ENCODE assay signal across 16 cellular contexts in genomic region chr1:58997637-58998036, GRCh38.
DNase-seq lines count a peak whose midpoint lies in the region; ATAC-seq, FAIRE-seq and TF ChIP-seq lines count a peak whose summit lies in the region.
"Had no signal": no experiment of that assay in that cellular context is flagged by ENCODE, and none has a peak within 500 bp of the region (broad histone marks: within the 10 kb centered on the region; RNA-seq: fewer than 3 reads in every experiment).

No MANE protein-coding gene starts in this region.

- in situ Hi-C loops in astrocyte of the spinal cord (cut with HindIII; ENCODE audit: low sequenced_read_pairs) = no loop called here

- H3K27ac Mint-ChIP-seq in activated CD4-positive, alpha-beta T cell treated with anti-CD3 and anti-CD28 coated beads, Interleukin-2, amount 10 ng/mL, durations not matched to agents 7 days and 5 days = peak overlapping the region; percentile 3
- no peak overlapping the region for H3K27ac Mint-ChIP-seq in activated CD4-positive, alpha-beta T cell treated with anti-CD3 and anti-CD28 coated beads for 36 hours
- H3K27ac Mint-ChIP-seq: CD4-positive, CD25-positive, alpha-beta regulatory T cell had no signal

- POLR2A ChIA-PET in activated CD4-positive, alpha-beta T cell treated with anti-CD3 and anti-CD28 coated beads, Interleukin-2, amount 10 ng/mL, durations not matched to agents 7 days and 5 days (lab: Charles Lee) = no interaction called here
- POLR2A ChIA-PET in activated CD4-positive, alpha-beta T cell treated with anti-CD3 and anti-CD28 coated beads for 36 hours (lab: Charles Lee) = no interaction called here

- H3K4me1 ChIP-seq in small intestine (ENCODE audit: control insufficient read depth in 2 of 2, insufficient read depth in 1 of 2, low read depth in 1 of 2, low read length in 1 of 2) = no peaks in the 10 kb centered on the region

- H3K4me3 ChIP-seq in astrocyte of the spinal cord (ENCODE audit: low read depth, low read length) (no peak overlapping the region), small intestine (ENCODE audit: low read depth in 1 of 2, low read length in 2 of 2) (no peak overlapping the region)
- H3K4me3 ChIP-seq: K562 had no signal

- FAIRE-seq in small intestine (lab: Jason Lieb, UNC) = no peak
- FAIRE-seq: A204.1 had no signal

- no peaks in the 10 kb centered on the region for H3K9me3 Mint-ChIP-seq in activated CD4-positive, alpha-beta T cell treated with anti-CD3 and anti-CD28 coated beads, Interleukin-2, amount 10 ng/mL, durations not matched to agents 7 days and 5 days
- H3K9me3 Mint-ChIP-seq in activated CD4-positive, alpha-beta T cell treated with anti-CD3 and anti-CD28 coated beads for 36 hours (ENCODE audit: low read depth) = no peaks in the 10 kb centered on the region

- H3K27ac ChIP-seq in small intestine (ENCODE audit: low read depth in 1 of 2, low read length in 1 of 2) = no peak overlapping the region
- H3K27ac ChIP-seq: RWPE1 had no signal

- no peak for ATAC-seq in activated CD4-positive, alpha-beta T cell treated with anti-CD3 and anti-CD28 coated beads for 36 hours
- no peak for ATAC-seq in HG02610 (IDR thresholded peaks at IDR 0.05; ENCODE audit: unreplicated experiment)
- ATAC-seq: K562 had no signal

- H3K4me1 Mint-ChIP-seq in activated CD4-positive, alpha-beta T cell treated with anti-CD3 and anti-CD28 coated beads, Interleukin-2, amount 10 ng/mL, durations not matched to agents 7 days and 5 days = peaks cover 21% of the 10 kb centered on the region
- peaks cover 3% of the 10 kb centered on the region for H3K4me1 Mint-ChIP-seq in activated CD4-positive, alpha-beta T cell treated with anti-CD3 and anti-CD28 coated beads for 36 hours

- no peaks in the 10 kb centered on the region for H3K9me3 ChIP-seq in small intestine (ENCODE audit: control insufficient read depth, low read depth)

- no peaks in the 10 kb centered on the region for H3K36me3 ChIP-seq in small intestine (ENCODE audit: control insufficient read depth in 2 of 2, insufficient read depth in 2 of 2, low read length in 2 of 2)

- intact Hi-C loops in activated CD4-positive, alpha-beta T cell treated with anti-CD3 and anti-CD28 coated beads for 36 hours (cut with DNase I, micrococcal nuclease) = no loop called here

- no peaks in the 10 kb centered on the region for H3K27me3 Mint-ChIP-seq in activated CD4-positive, alpha-beta T cell treated with anti-CD3 and anti-CD28 coated beads, Interleukin-2, amount 10 ng/mL, durations not matched to agents 7 days and 5 days
- H3K27me3 Mint-ChIP-seq in activated CD4-positive, alpha-beta T cell treated with anti-CD3 and anti-CD28 coated beads for 36 hours = no peaks in the 10 kb centered on the region

- no peaks in the 10 kb centered on the region for H3K36me3 Mint-ChIP-seq in activated CD4-positive, alpha-beta T cell treated with anti-CD3 and anti-CD28 coated beads, Interleukin-2, amount 10 ng/mL, durations not matched to agents 7 days and 5 days (ENCODE audit: low read depth)
- H3K36me3 Mint-ChIP-seq in activated CD4-positive, alpha-beta T cell treated with anti-CD3 and anti-CD28 coated beads for 36 hours (ENCODE audit: low read depth) = no peaks in the 10 kb centered on the region
- H3K36me3 Mint-ChIP-seq: CD4-positive, CD25-positive, alpha-beta regulatory T cell had no signal

- TF ChIP-seq CTCF in astrocyte of the spinal cord (IDR thresholded peaks at IDR 0.05; ENCODE audit: low read depth, low read length) = no peak

- DNase-seq in activated CD4-positive, alpha-beta T cell treated with anti-CD3 and anti-CD28 coated beads, Interleukin-2, amount 10 ng/mL, durations not matched to agents 7 days and 5 days = no peak
- DNase-seq in activated CD4-positive, alpha-beta T cell treated with anti-CD3 and anti-CD28 coated beads for 36 hours = no peak
- DNase-seq in astrocyte of the spinal cord (ENCODE audit: low read depth, low spot score) (peak; percentile 34), myocyte (ENCODE audit: low read depth) (peak; percentile 22), AG08396 (ENCODE audit: low spot score) (no peak), NCI-H1930 (lab: John Stamatoyannopoulos, UW) (no peak), small intestine (no peak)
- DNase-seq: Calu3; CD4-positive, CD25-positive, alpha-beta regulatory T cell; NCI-H1092 treated with DMSO at 0.1 percent for 48 hours; NCI-H1694; NCI-H69 had no signal

- WGBS in small intestine, 3 donors = 93 to 97% (median 96%) methylated on average over 1 of the region's 1 CpG

- H3K27me3 ChIP-seq in small intestine (ENCODE audit: control insufficient read depth in 2 of 2, insufficient read depth in 2 of 2, low read length in 2 of 2) = no peaks in the 10 kb centered on the region

- no peak overlapping the region for H3K4me3 Mint-ChIP-seq in activated CD4-positive, alpha-beta T cell treated with anti-CD3 and anti-CD28 coated beads, Interleukin-2, amount 10 ng/mL, durations not matched to agents 7 days and 5 days
- H3K4me3 Mint-ChIP-seq in activated CD4-positive, alpha-beta T cell treated with anti-CD3 and anti-CD28 coated beads for 36 hours = no peak overlapping the region
- H3K4me3 Mint-ChIP-seq: CD4-positive, CD25-positive, alpha-beta regulatory T cell had no signal

- CTCF ChIA-PET in activated CD4-positive, alpha-beta T cell treated with anti-CD3 and anti-CD28 coated beads, Interleukin-2, amount 10 ng/mL, durations not matched to agents 7 days and 5 days (lab: Charles Lee) = interaction anchor here (0.6 to 1.0 kb wide), 3 partner anchors 17 to 54 kb away, joined by 4 to 6 read pairs (median 4); no protein-coding TSS in a partner anchor
- CTCF ChIA-PET in activated CD4-positive, alpha-beta T cell treated with anti-CD3 and anti-CD28 coated beads for 36 hours (lab: Charles Lee) = interaction anchor here (1.3 kb wide), 1 partner anchor 79 kb away, joined by 3 read pairs; no protein-coding TSS in a partner anchor

Comparison
In these comparisons a context has a peak if more than half of its experiments do, and no peak if none do; other contexts are left out.
1. DNase-seq: peak in astrocyte of the spinal cord (single experiment) and myocyte (single experiment); none in activated CD4-positive, alpha-beta T cell treated with anti-CD3 and anti-CD28 coated beads, Interleukin-2, amount 10 ng/mL, durations not matched to agents 7 days and 5 days (single experiment), activated CD4-positive, alpha-beta T cell treated with anti-CD3 and anti-CD28 coated beads for 36 hours (single experiment), AG08396 (single experiment), NCI-H1930 (0 of 2) and small intestine (single experiment).